ENCODE assay signal across 1 cellular context in the genomic region with DNA sequence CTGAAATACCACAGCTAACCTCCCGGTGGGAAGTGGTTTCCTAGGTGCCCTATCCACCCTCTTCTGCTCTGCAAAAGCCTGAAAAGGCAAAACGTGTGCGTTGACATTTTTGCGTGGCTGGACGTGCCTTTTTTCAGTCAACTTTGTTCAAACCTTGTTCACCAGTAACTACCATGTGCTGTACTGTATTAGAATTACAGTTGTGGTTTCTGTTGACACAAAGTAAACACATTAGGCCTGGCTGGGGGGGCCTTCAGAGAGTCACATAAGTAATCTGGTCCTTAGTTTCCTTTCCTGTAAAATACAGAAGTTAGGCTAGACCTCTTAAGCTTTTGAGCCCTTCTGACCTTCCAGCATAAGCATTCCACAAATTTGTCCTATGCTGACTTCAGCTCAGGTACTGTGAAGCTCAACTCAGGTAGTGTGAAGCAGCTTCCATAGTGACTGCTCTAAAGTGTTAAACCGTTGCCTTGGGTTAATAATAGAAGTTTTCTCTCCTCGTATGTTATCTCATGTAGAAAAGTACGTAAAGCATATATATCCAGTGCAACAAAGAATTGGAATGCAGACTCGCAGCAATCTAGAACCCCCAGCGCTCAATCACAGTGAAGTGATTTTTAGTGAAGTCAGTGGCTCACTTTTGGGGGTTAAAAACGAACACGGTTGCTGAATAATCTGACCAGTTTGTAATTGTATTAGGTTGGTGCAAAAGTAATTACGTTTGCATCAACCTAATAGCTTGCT.
TF ChIP-seq lines count a peak whose summit lies in the region.

No MANE protein-coding gene starts in this region.

TF ChIP-seq in WTC11, 78 proteins besides CTCF, POLR2A, EP300 and RAD21 (continued from another document):
- TF ChIP-seq NR2C2 (CRISPR knock-in tag; IDR thresholded peaks at IDR 0.05) (no peak), EMX1 (CRISPR knock-in tag; IDR thresholded peaks at IDR 0.05) (no peak)
TF ChIP-seq in WTC11: peak in this region for 0.
